Comparison of ENCODE assay signal across 8 cellular contexts in the genomic region with DNA sequence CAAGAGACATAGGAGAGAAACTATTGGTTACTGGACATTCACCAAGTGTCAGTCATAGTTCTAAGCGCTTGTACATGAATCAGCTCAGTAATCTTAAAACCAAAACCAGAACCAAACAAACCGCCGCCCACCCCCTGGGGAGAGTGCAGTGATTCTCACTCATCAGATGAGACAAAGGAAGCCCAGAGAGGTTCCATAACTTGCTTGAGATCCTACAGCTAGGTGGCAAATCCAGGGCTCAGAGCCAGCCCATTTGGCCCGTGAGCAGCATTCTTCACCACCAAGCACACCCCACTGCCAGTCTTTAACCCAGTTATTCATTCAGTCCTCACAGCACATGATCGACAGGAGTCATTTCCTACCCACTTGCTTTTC. TPM values are rescaled to one million over a fixed set of nuclear protein-coding genes. Genes with fewer than 3 reads are reported as not detected.
DNase-seq lines count a peak whose midpoint lies in the region; ATAC-seq and TF ChIP-seq lines count a peak whose summit lies in the region.

No MANE protein-coding gene starts in this region.

- POLR2A ChIA-PET in CD8-positive, alpha-beta T cell (lab: Charles Lee) = interaction anchor here (0.5 to 2.3 kb wide), 5 partner anchors 43 to 1256 kb away, joined by 3 to 7 read pairs (median 4); a partner anchor contains a TSS

- no peaks in the 10 kb centered on the region for H3K36me3 Mint-ChIP-seq in CD8-positive, alpha-beta T cell
- H3K36me3 Mint-ChIP-seq in T-helper 1 cell treated with Interleukin-12 subunit alpha and Interleukin-12 subunit beta and Interleukin-4 antibody, amounts not matched to agents 30 μg/mL and 1 μg/mL, for 36 hours (ENCODE audit: low read depth) = no peaks in the 10 kb centered on the region

- H3K4me1 Mint-ChIP-seq in CD8-positive, alpha-beta T cell (ENCODE audit: low read depth) = peaks cover 19% of the 10 kb centered on the region
- peaks cover 15% of the 10 kb centered on the region for H3K4me1 Mint-ChIP-seq in T-helper 1 cell treated with Interleukin-12 subunit alpha and Interleukin-12 subunit beta and Interleukin-4 antibody, amounts not matched to agents 30 μg/mL and 1 μg/mL, for 36 hours (ENCODE audit: low read depth)

- peak overlapping the region; percentile 36 for H3K27ac ChIP-seq in CD8-positive, alpha-beta T cell (ENCODE audit: low read depth, low read length)
- peak overlapping the region; percentile 65 to 86 (median 78) for H3K27ac ChIP-seq in body of pancreas
- peak overlapping the region; percentile 34 to 60 for H3K27ac ChIP-seq in left lung

- TF ChIP-seq POLR2A in body of pancreas (IDR thresholded peaks at IDR 0.05) = no peak

- peak overlapping the region; percentile 84 for H3K4me3 Mint-ChIP-seq in CD8-positive, alpha-beta T cell
- H3K4me3 Mint-ChIP-seq in T-helper 1 cell treated with Interleukin-12 subunit alpha and Interleukin-12 subunit beta and Interleukin-4 antibody, amounts not matched to agents 30 μg/mL and 1 μg/mL, for 36 hours = peak overlapping the region; percentile 86

- no peaks in the 10 kb centered on the region for H3K27me3 Mint-ChIP-seq in CD8-positive, alpha-beta T cell (ENCODE audit: low read depth)
- peaks cover 5% of the 10 kb centered on the region for H3K27me3 Mint-ChIP-seq in T-helper 1 cell treated with Interleukin-12 subunit alpha and Interleukin-12 subunit beta and Interleukin-4 antibody, amounts not matched to agents 30 μg/mL and 1 μg/mL, for 36 hours (ENCODE audit: low read depth)

- CTCF ChIA-PET in CD8-positive, alpha-beta T cell (lab: Charles Lee) = interaction anchor here (1.1 to 3.3 kb wide), 23 partner anchors 9 to 180 kb away, joined by 3 to 26 read pairs (median 6); a partner anchor contains a TSS

- no peaks in the 10 kb centered on the region for H3K9me3 Mint-ChIP-seq in CD8-positive, alpha-beta T cell
- no peaks in the 10 kb centered on the region for H3K9me3 Mint-ChIP-seq in T-helper 1 cell treated with Interleukin-12 subunit alpha and Interleukin-12 subunit beta and Interleukin-4 antibody, amounts not matched to agents 30 μg/mL and 1 μg/mL, for 36 hours

- intact Hi-C loops in CD8-positive, alpha-beta T cell (cut with DNase I, micrococcal nuclease) = loop anchor here (1.0 to 10.0 kb wide), 13 partner anchors 23 to 255 kb away; a partner anchor contains a TSS
- intact Hi-C loops in body of pancreas (cut with DNase I) (no loop called here), left lung (cut with DNase I) (loop anchor here in 1 of 2 donors (10.0 kb wide), 1 partner anchor 135 kb away; no protein-coding TSS in a partner anchor)

- H3K27ac Mint-ChIP-seq in CD8-positive, alpha-beta T cell = peak overlapping the region; percentile 88
- H3K27ac Mint-ChIP-seq in T-helper 1 cell treated with Interleukin-12 subunit alpha and Interleukin-12 subunit beta and Interleukin-4 antibody, amounts not matched to agents 30 μg/mL and 1 μg/mL, for 36 hours = peak overlapping the region; percentile 94

- peak; percentile 52 for ATAC-seq in CD8-positive, alpha-beta T cell
- ATAC-seq in GM19395 (IDR thresholded peaks at IDR 0.05; ENCODE audit: unreplicated experiment) (peak; percentile 85), HG03439 (IDR thresholded peaks at IDR 0.05; ENCODE audit: unreplicated experiment) (peak; percentile 76), body of pancreas (peak; percentile 43), left lung (peak; percentile 46)

- no peaks in the 10 kb centered on the region for H3K36me3 ChIP-seq in CD8-positive, alpha-beta T cell (ENCODE audit: insufficient read depth, low read length)
- H3K36me3 ChIP-seq in body of pancreas (replicated peaks in 1 of 2; ENCODE audit: insufficient read depth in 1 of 2, low read depth in 2 of 2) (no peaks in the 10 kb centered on the region), left lung (no peaks in the 10 kb centered on the region)

- no peaks in the 10 kb centered on the region for H3K27me3 ChIP-seq in CD8-positive, alpha-beta T cell (ENCODE audit: insufficient read depth, low read length)
- H3K27me3 ChIP-seq in body of pancreas = no peaks in the 10 kb centered on the region
- no peaks in the 10 kb centered on the region for H3K27me3 ChIP-seq in left lung

- H3K4me1 ChIP-seq in CD8-positive, alpha-beta T cell (ENCODE audit: insufficient read depth, low read length) = peaks cover 11% of the 10 kb centered on the region
- peaks cover 14% of the 10 kb centered on the region for H3K4me1 ChIP-seq in body of pancreas
- H3K4me1 ChIP-seq in left lung = peaks cover 0 to 14% of the 10 kb centered on the region in 2 donors

- peak overlapping the region; percentile 38 for H3K4me3 ChIP-seq in CD8-positive, alpha-beta T cell (ENCODE audit: low read depth, low read length)
- peak overlapping the region; percentile 21 to 28 for H3K4me3 ChIP-seq in body of pancreas
- peak overlapping the region; percentile 29 to 45 for H3K4me3 ChIP-seq in left lung

- no peak for TF ChIP-seq CTCF in CD8-positive, alpha-beta T cell (IDR thresholded peaks at IDR 0.05)
- TF ChIP-seq CTCF in body of pancreas (IDR thresholded peaks at IDR 0.05) = peak in 2 of 7 experiments; percentile 17 to 29
- TF ChIP-seq CTCF in left lung (IDR thresholded peaks at IDR 0.05) = no peak

- H3K9me3 ChIP-seq in CD8-positive, alpha-beta T cell (ENCODE audit: low read length) = no peaks in the 10 kb centered on the region
- H3K9me3 ChIP-seq in body of pancreas (no peaks in the 10 kb centered on the region), left lung (no peaks in the 10 kb centered on the region)

- DNase-seq in CD8-positive, alpha-beta T cell = peak in 6 of 7 experiments; percentile 6 to 62 (median 36)
- DNase-seq in body of pancreas (peak; percentile 41 to 52 (median 46)), left lung (peak in 1 of 2 donors; percentile 43), SHP77 treated with DMSO at 0.1 percent for 48 hours (lab: John Stamatoyannopoulos, UW) (no peak)
- DNase-seq in stimulated activated CD4-positive, alpha-beta T cell treated with anti-CD3 and anti-CD28 coated beads, TNF-alpha, amount 100 ng/mL, for 4 hours (ENCODE audit: low read depth in 3 of 3) = peak; percentile 40 to 67 (median 66)

- 27 to 35% methylated on average over 5 of the region's 5 CpGs for WGBS in body of pancreas, 2 donors

RNA-seq across cellular contexts. Expression of a gene that starts 37.2 kb away (rescaled TPM):
- 1 to 10 TPM; 1.1 to 1.6 TPM for total RNA-seq in CD8-positive, alpha-beta T cell
- total RNA-seq in body of pancreas (1 to 10 TPM; 4.3 to 4.4 TPM), left lung (1 to 10 TPM; 4.0 to 6.4 TPM)

RNA-seq across cellular contexts. Expression of a gene that starts 43.4 kb away (rescaled TPM):
- total RNA-seq in CD8-positive, alpha-beta T cell = 100 to 1,000 TPM; 173 to 185 TPM
- total RNA-seq in body of pancreas (10 to 100 TPM; 20.2 to 22.4 TPM), left lung (10 to 100 TPM; 41.5 to 55.0 TPM)
